ENCODE assay signal across 21 cellular contexts in the genomic region with DNA sequence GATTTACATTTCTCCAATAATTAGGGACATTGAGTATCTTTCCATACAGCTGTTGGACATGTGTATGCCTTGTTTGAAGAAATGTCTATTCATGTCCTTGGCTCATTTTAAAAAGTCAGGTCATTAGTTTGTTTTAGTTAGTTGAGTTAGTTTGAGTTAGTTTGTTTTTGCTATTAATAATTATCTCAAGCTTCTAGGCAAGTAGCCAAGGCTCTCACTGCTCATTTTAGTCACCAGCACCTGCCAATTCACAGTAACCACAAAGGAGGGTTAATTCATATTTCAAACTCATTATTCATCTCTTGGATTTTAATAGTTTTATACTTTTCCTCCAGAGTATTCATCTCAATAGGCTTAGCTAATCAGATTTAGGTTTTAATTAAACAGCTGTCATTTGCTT.
"Had no signal": no experiment of that assay in that cellular context is flagged by ENCODE, and none has a peak within 500 bp of the region (broad histone marks: within the 10 kb centered on the region; RNA-seq: fewer than 3 reads in every experiment).

No MANE protein-coding gene starts in this region.

- H3K4me1 ChIP-seq: left lung, prostate gland, right atrium auricular region, tibial artery had no signal

- H3K4me3 ChIP-seq: left lung, lung, prostate gland, right atrium auricular region, tibial artery had no signal

- H3K27me3 ChIP-seq: right atrium auricular region, tibial artery had no signal

- H3K36me3 Mint-ChIP-seq: activated naive CD8-positive, alpha-beta T cell treated with anti-CD3 and anti-CD28 coated beads for 36 hours had no signal

- H3K4me1 Mint-ChIP-seq: activated naive CD8-positive, alpha-beta T cell treated with anti-CD3 and anti-CD28 coated beads for 36 hours; natural killer cell had no signal

- H3K27ac ChIP-seq: epithelial cell of prostate, left lung, prostate gland, right atrium auricular region, tibial artery had no signal

- ATAC-seq: activated T-cell treated with anti-CD3 and anti-CD28 coated beads, Interleukin-2, amount 50 U/mL, for 4 hours; left lung; natural killer cell had no signal

- H3K36me3 ChIP-seq: left lung, prostate gland, right atrium auricular region, tibial artery had no signal

- H3K4me3 Mint-ChIP-seq: activated naive CD8-positive, alpha-beta T cell treated with anti-CD3 and anti-CD28 coated beads for 36 hours; activated T-cell treated with anti-CD3 and anti-CD28 coated beads, Interleukin-2, amount 50 U/mL, for 4 hours; natural killer cell; stimulated activated naive CD8-positive, alpha-beta T cell treated with anti-CD3 and anti-CD28 coated beads, Interleukin-15, Interleukin-2, amounts not matched to agents 100 ng/mL and 50 ng/mL, for 24 hours had no signal

- H3K27ac Mint-ChIP-seq: activated naive CD8-positive, alpha-beta T cell treated with anti-CD3 and anti-CD28 coated beads for 36 hours; natural killer cell; stimulated activated naive CD8-positive, alpha-beta T cell treated with anti-CD3 and anti-CD28 coated beads, Interleukin-15, Interleukin-2, amounts not matched to agents 100 ng/mL and 50 ng/mL, for 24 hours had no signal

- H3K9me3 ChIP-seq: prostate gland had no signal

- DNase-seq: activated CD4-positive, alpha-beta T cell treated with anti-CD3 and anti-CD28 coated beads, Interleukin-2, amount 50 U/mL, for 4 hours; activated CD8-positive, alpha-beta memory T cell treated with anti-CD3 and anti-CD28 coated beads for 24 hours; activated CD8-positive, alpha-beta memory T cell treated with anti-CD3 and anti-CD28 coated beads, Interleukin-2, amount 50 U/mL, for 4 hours; activated naive CD4-positive, alpha-beta T cell treated with Interleukin-2 at 50 U/mL for 16 hours; activated naive CD8-positive, alpha-beta T cell treated with anti-CD3 and anti-CD28 coated beads for 36 hours; activated T-cell treated with anti-CD3 and anti-CD28 coated beads, Interleukin-2, amount 50 U/mL, for 4 hours; cerebellar nuclear complex; cortex of kidney; foreskin fibroblast; kidney; left lung; natural killer cell; stimulated activated CD4-positive, alpha-beta T cell treated with anti-CD3 and anti-CD28 coated beads, Interleukin-12 subunit alpha, Interleukin-12 subunit beta, amount 100 ng/mL, for 4 hours; substantia nigra; T-helper 1 cell; tibial artery had no signal
